In the genomic region with DNA sequence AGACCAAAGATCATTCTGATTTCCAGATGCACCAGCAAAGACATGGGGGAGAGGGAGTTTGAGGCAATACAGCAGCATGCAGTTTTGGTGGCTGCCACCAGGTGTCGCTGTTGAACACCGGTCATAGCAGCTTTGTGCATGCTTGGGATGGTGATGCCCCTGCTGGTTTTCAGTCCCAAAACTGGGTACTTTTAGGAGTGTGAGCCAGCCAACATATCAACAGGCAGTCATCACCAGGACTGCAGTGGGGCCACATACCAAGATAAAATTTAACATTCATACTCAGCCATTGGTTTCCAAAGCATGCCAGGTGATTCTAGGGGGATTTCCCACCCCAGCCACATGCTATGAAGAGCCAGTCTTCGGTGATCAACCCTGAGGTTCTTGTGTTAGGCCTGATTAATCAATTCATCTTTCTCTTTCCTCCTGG, we compare ENCODE assay signal across 9 cellular contexts.
DNase-seq lines count a peak whose midpoint lies in the region; ATAC-seq, FAIRE-seq and TF ChIP-seq lines count a peak whose summit lies in the region.
"Had no signal": no experiment of that assay in that cellular context is flagged by ENCODE, and none has a peak within 500 bp of the region (broad histone marks: within the 10 kb centered on the region; RNA-seq: fewer than 3 reads in every experiment).

No MANE protein-coding gene starts in this region.

- no peak overlapping the region for H3K9ac ChIP-seq in H1 (replicated peaks in 1 of 4; ENCODE audit: extremely low read depth in 1 of 4, low read depth in 3 of 4, low read length in 3 of 4)

- H3K4me2 ChIP-seq in H1 (ENCODE audit: insufficient read depth in 1 of 2, low read depth in 2 of 2, low read length in 2 of 2): no peak overlapping the region

- peak; percentile 72 for FAIRE-seq in H1 (lab: Jason Lieb, UNC)

- no peak for TF ChIP-seq POLR2A in H1 (IDR thresholded peaks at IDR 0.05; ENCODE audit: control extremely low read depth in 1 of 2, low read depth in 2 of 2, low read length in 2 of 2)

- CTCF ChIA-PET in H1 (lab: Charles Lee; ENCODE audit: partially characterized antibody): interaction anchor here (0.8 to 9.6 kb wide), 21 partner anchors 7 to 411 kb away, joined by 3 to 285 read pairs (median 4); no protein-coding TSS in a partner anchor

- no peaks in the 10 kb centered on the region for H3K79me1 ChIP-seq in H1 (ENCODE audit: low read depth, low read length)

- H2AFZ ChIP-seq in H1 (ENCODE audit: low read length): no peak overlapping the region

- H3K27ac Mint-ChIP-seq in activated T-helper 17 cell treated with anti-CD3 and anti-CD28 coated beads, Interleukin-2, amount 50 U/mL, for 72 hours: no peak overlapping the region

- peaks cover 0 to 2% of the 10 kb centered on the region in 2 experiments for H4K20me1 ChIP-seq in H1 (replicated peaks in 1 of 2; ENCODE audit: control insufficient read depth in 1 of 2, insufficient read depth in 2 of 2, low read length in 2 of 2)

- H2BK5ac ChIP-seq in H1 (ENCODE audit: low read depth, low read length): no peak overlapping the region

- no peak overlapping the region for H3K4me3 Mint-ChIP-seq in activated T-helper 17 cell treated with anti-CD3 and anti-CD28 coated beads, Interleukin-2, amount 50 U/mL, for 72 hours
- H3K4me3 Mint-ChIP-seq: CD4-positive, CD25-positive, alpha-beta regulatory T cell had no signal

- H3K4me1 Mint-ChIP-seq in activated T-helper 17 cell treated with anti-CD3 and anti-CD28 coated beads, Interleukin-2, amount 50 U/mL, for 72 hours: peaks cover 4% of the 10 kb centered on the region

- H3K36me3 ChIP-seq in RWPE2 (ENCODE audit: low read depth) (no peaks in the 10 kb centered on the region), H1 (ENCODE audit: control insufficient read depth in 2 of 4, insufficient read depth in 4 of 4, low read length in 3 of 4) (peaks cover 0 to 10% (median 0%) of the 10 kb centered on the region in 4 experiments; a peak in 1 of 8 replicates)

- peaks cover 4% of the 10 kb centered on the region for H3K27me3 Mint-ChIP-seq in activated T-helper 17 cell treated with anti-CD3 and anti-CD28 coated beads, Interleukin-2, amount 50 U/mL, for 72 hours

- no peak overlapping the region for H2BK20ac ChIP-seq in H1 (ENCODE audit: low read length)

- H2BK15ac ChIP-seq in H1 (ENCODE audit: low read length): no peak overlapping the region

- H3K23me2 ChIP-seq in H1 (ENCODE audit: low read depth, low read length): no peaks in the 10 kb centered on the region

- ATAC-seq in RWPE2 (ENCODE audit: low read depth) (no peak), HG03354 (IDR thresholded peaks at IDR 0.05; ENCODE audit: poor library complexity, severe bottlenecking, unreplicated experiment) (no peak)
- ATAC-seq in activated T-helper 17 cell treated with anti-CD3 and anti-CD28 coated beads, Interleukin-2, amount 50 U/mL, for 72 hours (replicated peaks): no peak

- no peak overlapping the region for H4K8ac ChIP-seq in H1 (ENCODE audit: extremely low read depth, insufficient read depth, low read length)

- TF ChIP-seq CTCF in RWPE2 (IDR thresholded peaks at IDR 0.05; ENCODE audit: poor library complexity, severe bottlenecking) (peak; percentile 31), H1 (IDR thresholded peaks at IDR 0.05; ENCODE audit: control extremely low read depth in 1 of 3, insufficient read depth in 1 of 3, low read depth in 1 of 3, low read length in 3 of 3) (peak; percentile 89 to 99 (median 98))

- DNase-seq in NCI-H748 (lab: John Stamatoyannopoulos, UW; ENCODE audit: unreplicated experiment): peak; percentile 11
- DNase-seq in NCI-H748 treated with DMSO at 0.1 percent for 48 hours (lab: John Stamatoyannopoulos, UW): no peak
- DNase-seq in RWPE2 (ENCODE audit: low spot score): no peak
- peak; percentile 61 to 92 for DNase-seq in H1 (ENCODE audit: low read depth in 1 of 2, low spot score in 2 of 2)
- peak; percentile 58 to 68 for DNase-seq in stimulated activated CD4-positive, alpha-beta T cell treated with anti-CD3 and anti-CD28 coated beads, Interleukin-2, amount 100 ng/mL, for 48 hours
- no peak for DNase-seq in NCI-H2107 (lab: John Stamatoyannopoulos, UW)

- H2AK5ac ChIP-seq in H1 (ENCODE audit: low read depth, low read length): no peak overlapping the region

- H3K23ac ChIP-seq in H1 (ENCODE audit: insufficient read length): no peak overlapping the region

- 59% methylated on average over 3 of the region's 3 CpGs; no CpG with 5 or more reads in 1 of the 2 experiments for WGBS in H1 (ENCODE audit: extremely low coverage in 1 of 2, insufficient coverage in 1 of 2, insufficient read length in 1 of 2, insufficient replicate concordance in 2 of 2, low coverage in 1 of 2, low lambda C conversion rate in 2 of 2, missing lambda C conversion rate in 1 of 2), 2 experiments

- H3K9me3 ChIP-seq in RWPE2 (ENCODE audit: severe bottlenecking) (peaks cover 6% of the 10 kb centered on the region), H1 (ENCODE audit: insufficient read depth in 2 of 2, low read depth in 1 of 2, low read length in 1 of 2) (peaks cover 22 to 27% of the 10 kb centered on the region in 2 experiments)

- no peaks in the 10 kb centered on the region for H3K79me2 ChIP-seq in H1 (ENCODE audit: control insufficient read depth in 1 of 2, insufficient read depth in 2 of 2, low read length in 2 of 2)

- no peak for TF ChIP-seq EP300 in H1 (IDR thresholded peaks at IDR 0.05; ENCODE audit: borderline replicate concordance in 1 of 2, low read depth in 2 of 2, low read length in 2 of 2)

- TF ChIP-seq RAD21 in H1 (IDR thresholded peaks at IDR 0.05 in 1 of 2, conservative IDR thresholded peaks at IDR 0.05 in 1 of 2; ENCODE audit: low read depth in 2 of 2, low read length in 2 of 2): peak; percentile 44 to 50

- H3K36me3 Mint-ChIP-seq in activated T-helper 17 cell treated with anti-CD3 and anti-CD28 coated beads, Interleukin-2, amount 50 U/mL, for 72 hours (ENCODE audit: low read depth): no peaks in the 10 kb centered on the region

- H3K4me3 ChIP-seq in RWPE2 (ENCODE audit: severe bottlenecking) (no peak overlapping the region), H1 (ENCODE audit: extremely low read depth in 1 of 4, insufficient read depth in 2 of 4, low read depth in 3 of 4, low read length in 4 of 4) (no peak overlapping the region)

- H3K56ac ChIP-seq in H1 (replicated peaks; ENCODE audit: insufficient read length, low read depth, low read length): no peak overlapping the region

- H3K9me3 Mint-ChIP-seq in activated T-helper 17 cell treated with anti-CD3 and anti-CD28 coated beads, Interleukin-2, amount 50 U/mL, for 72 hours: peaks cover 12% of the 10 kb centered on the region

- H3K4me1 ChIP-seq in RWPE2 (ENCODE audit: insufficient read depth, poor library complexity, severe bottlenecking): no peaks in the 10 kb centered on the region
- no peaks in the 10 kb centered on the region for H3K4me1 ChIP-seq in H1 (replicated peaks in 1 of 4; ENCODE audit: control insufficient read depth in 3 of 4, insufficient read depth in 4 of 4, low read length in 3 of 4)

- H4K5ac ChIP-seq in H1 (ENCODE audit: insufficient read length, low read depth, low read length): no peak overlapping the region

- H3K14ac ChIP-seq in H1 (ENCODE audit: insufficient read length): no peak overlapping the region

- H4K91ac ChIP-seq in H1 (replicated peaks; ENCODE audit: insufficient read length, low read length): no peak overlapping the region

- POLR2A ChIA-PET in H1 (lab: Charles Lee; ENCODE audit: partially characterized antibody): no interaction called here

- no peak overlapping the region for H2BK120ac ChIP-seq in H1 (replicated peaks; ENCODE audit: low read depth, low read length)

- H2BK12ac ChIP-seq in H1 (ENCODE audit: low read depth, low read length): no peak overlapping the region

- H3K27me3 ChIP-seq in RWPE2 (ENCODE audit: insufficient read depth, poor library complexity, severe bottlenecking) (no peaks in the 10 kb centered on the region), H1 (replicated peaks in 1 of 4; ENCODE audit: control insufficient read depth in 3 of 4, extremely low read depth in 1 of 4, insufficient read depth in 3 of 4, low read length in 3 of 4) (no peaks in the 10 kb centered on the region)

- no peak overlapping the region for H3K4ac ChIP-seq in H1 (replicated peaks; ENCODE audit: insufficient read length, low read depth, low read length)

- no peak overlapping the region for H3K18ac ChIP-seq in H1 (ENCODE audit: extremely low read depth, low read length)

- H3K27ac ChIP-seq in RWPE2 (ENCODE audit: poor library complexity, severe bottlenecking) (no peak overlapping the region), H1 (ENCODE audit: low read depth, low read length) (no peak overlapping the region)

TF ChIP-seq in H1, 55 proteins besides CTCF, POLR2A, EP300 and RAD21:
- TF ChIP-seq SUZ12 (IDR thresholded peaks at IDR 0.05; ENCODE audit: low read length) (no peak), KDM1A (IDR thresholded peaks at IDR 0.05; ENCODE audit: borderline replicate concordance, low read length) (peak; percentile 54; the same call in 1 of the 2 replicates), TEAD4 (IDR thresholded peaks at IDR 0.05; ENCODE audit: low read depth, low read length) (0 out of 2 replicates have a peak, but pooled peaks have one; percentile 43), CBX8 (IDR thresholded peaks at IDR 0.05; ENCODE audit: borderline replicate concordance, low read depth, low read length) (no peak), BCL11A (IDR thresholded peaks at IDR 0.05; ENCODE audit: low read depth in 2 of 2, low read length in 2 of 2) (no peak), RNF2 (IDR thresholded peaks at IDR 0.05; ENCODE audit: borderline replicate concordance, low read depth, low read length, missing control alignments, poor library complexity, severe bottlenecking) (no peak), KDM5A (IDR thresholded peaks at IDR 0.05; ENCODE audit: low read length) (no peak)
- TF ChIP-seq, protein P1, sequence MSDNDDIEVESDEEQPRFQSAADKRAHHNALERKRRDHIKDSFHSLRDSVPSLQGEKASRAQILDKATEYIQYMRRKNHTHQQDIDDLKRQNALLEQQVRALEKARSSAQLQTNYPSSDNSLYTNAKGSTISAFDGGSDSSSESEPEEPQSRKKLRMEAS (IDR thresholded peaks at IDR 0.05): peak; percentile 37; the same call in 1 of the 2 replicates

Comparison
In these comparisons a context has a peak if more than half of its experiments do, and no peak if none do; other contexts are left out.
1. DNase-seq: peak in NCI-H748 (single experiment), H1 (2 of 2) and stimulated activated CD4-positive, alpha-beta T cell treated with anti-CD3 and anti-CD28 coated beads, Interleukin-2, amount 100 ng/mL, for 48 hours (2 of 2); none in NCI-H748 treated with DMSO at 0.1 percent for 48 hours (single experiment), RWPE2 (single experiment) and NCI-H2107 (single experiment).